ENCODE assay signal across 26 cellular contexts in the genomic region with DNA sequence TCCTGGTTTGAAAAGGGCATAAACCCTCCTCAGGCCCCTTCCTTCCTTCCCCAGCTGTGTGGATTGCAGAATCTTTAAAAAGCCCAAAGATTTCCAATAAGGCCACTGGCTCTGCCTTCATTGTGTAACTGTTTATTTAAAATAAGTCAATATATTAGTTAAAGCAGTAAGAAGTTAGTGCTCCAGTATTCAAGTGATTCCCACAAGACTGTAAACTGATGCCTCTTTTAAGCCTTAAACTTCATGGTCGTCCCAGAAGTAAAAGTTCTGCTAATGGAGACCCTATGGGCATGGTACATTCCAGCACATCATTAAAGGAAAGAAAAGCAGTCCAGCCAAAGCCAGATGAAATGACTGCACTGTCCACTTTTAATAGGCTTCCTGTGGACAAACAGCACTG.
DNase-seq lines count a peak whose midpoint lies in the region; ATAC-seq and TF ChIP-seq lines count a peak whose summit lies in the region.
"Had no signal": no experiment of that assay in that cellular context is flagged by ENCODE, and none has a peak within 500 bp of the region (broad histone marks: within the 10 kb centered on the region; RNA-seq: fewer than 3 reads in every experiment).

No MANE protein-coding gene starts in this region.

- H3K27ac Mint-ChIP-seq in neural progenitor cell (peak overlapping the region; percentile 38), type B pancreatic cell (no peak overlapping the region)
- H3K27ac Mint-ChIP-seq in activated CD4-positive, alpha-beta T cell treated with anti-CD3 and anti-CD28 coated beads, Interleukin-2, amount 10 ng/mL, durations not matched to agents 7 days and 5 days: no peak overlapping the region
- H3K27ac Mint-ChIP-seq: activated CD4-positive, alpha-beta T cell treated with anti-CD3 and anti-CD28 coated beads for 36 hours; activated CD8-positive, alpha-beta T cell treated with anti-CD3 and anti-CD28 coated beads, Interleukin-2, amount 10 ng/mL, durations not matched to agents 7 days and 5 days; activated naive CD4-positive, alpha-beta T cell treated with anti-CD3 and anti-CD28 coated beads for 36 hours; stimulated activated naive CD8-positive, alpha-beta T cell treated with anti-CD3 and anti-CD28 coated beads, Interleukin-15, amount 100 ng/mL, for 72 hours had no signal

- no peak for DNase-seq in ascending aorta (ENCODE audit: low spot score in 2 of 2)
- no peak for DNase-seq in hepatocyte (ENCODE audit: low spot score)
- no peak for DNase-seq in neural progenitor cell (ENCODE audit: low spot score)
- DNase-seq in type B pancreatic cell (ENCODE audit: extremely low spot score, unreplicated experiment): no peak
- no peak for DNase-seq in GM13977 (ENCODE audit: low spot score)
- DNase-seq in activated CD4-positive, alpha-beta T cell treated with anti-CD3 and anti-CD28 coated beads, Interleukin-2, amount 10 ng/mL, durations not matched to agents 7 days and 5 days: no peak
- no peak for DNase-seq in psoas muscle
- DNase-seq: activated CD4-positive, alpha-beta T cell treated with anti-CD3 and anti-CD28 coated beads for 36 hours; activated CD8-positive, alpha-beta T cell treated with anti-CD3 and anti-CD28 coated beads, Interleukin-2, amount 10 ng/mL, durations not matched to agents 7 days and 5 days; activated naive CD4-positive, alpha-beta T cell treated with anti-CD3 and anti-CD28 coated beads for 36 hours; C1 segment of cervical spinal cord; effector CD4-positive, alpha-beta T cell; HCEC 1CT; NCI-H1694; NCI-H446 treated with DMSO at 0.1 percent for 48 hours; pancreas; right lobe of liver; spleen; stimulated activated CD4-positive, alpha-beta T cell treated with anti-CD3 and anti-CD28 coated beads, Interleukin-2, amount 100 ng/mL, for 24 hours; stimulated activated CD8-positive, alpha-beta memory T cell treated with anti-CD3 and anti-CD28 coated beads, Interleukin-4, amount 100 ng/mL, for 48 hours; stimulated activated naive CD8-positive, alpha-beta T cell treated with anti-CD3 and anti-CD28 coated beads, Interleukin-15, amount 100 ng/mL, for 72 hours; T-helper 9 cell had no signal

- H3K27me3 Mint-ChIP-seq in neural progenitor cell (ENCODE audit: insufficient read depth, low read depth): peaks cover 3% of the 10 kb centered on the region
- peaks cover 67% of the 10 kb centered on the region for H3K27me3 Mint-ChIP-seq in type B pancreatic cell
- H3K27me3 Mint-ChIP-seq in activated CD4-positive, alpha-beta T cell treated with anti-CD3 and anti-CD28 coated beads, Interleukin-2, amount 10 ng/mL, durations not matched to agents 7 days and 5 days: peaks cover 62% of the 10 kb centered on the region

- H3K9me2 ChIP-seq in hepatocyte (replicated peaks; ENCODE audit: insufficient read depth): no peaks in the 10 kb centered on the region

- H3F3A ChIP-seq in neural progenitor cell (ENCODE audit: low read depth): peaks cover 30% of the 10 kb centered on the region

- no peak overlapping the region for H3K9ac ChIP-seq in neural progenitor cell

- H3K4me3 ChIP-seq in ascending aorta: no peak overlapping the region
- no peak overlapping the region for H3K4me3 ChIP-seq in hepatocyte
- no peak overlapping the region for H3K4me3 ChIP-seq in neural progenitor cell
- H3K4me3 ChIP-seq in psoas muscle: no peak overlapping the region
- H3K4me3 ChIP-seq: lung, pancreas, right lobe of liver, spleen, tibial nerve had no signal

- WGBS in hepatocyte (ENCODE audit: low lambda C conversion rate, missing lambda C conversion rate): 30% methylated on average over 1 of the region's 1 CpG
- WGBS in psoas muscle, 3 donors: 18 to 32% (median 29%) methylated on average over 1 of the region's 1 CpG

- no peak overlapping the region for H3K4me3 Mint-ChIP-seq in neural progenitor cell
- peak overlapping the region; percentile 53 for H3K4me3 Mint-ChIP-seq in type B pancreatic cell
- H3K4me3 Mint-ChIP-seq in activated CD4-positive, alpha-beta T cell treated with anti-CD3 and anti-CD28 coated beads, Interleukin-2, amount 10 ng/mL, durations not matched to agents 7 days and 5 days: no peak overlapping the region
- H3K4me3 Mint-ChIP-seq: activated CD4-positive, alpha-beta T cell treated with anti-CD3 and anti-CD28 coated beads for 36 hours; activated CD8-positive, alpha-beta T cell treated with anti-CD3 and anti-CD28 coated beads, Interleukin-2, amount 10 ng/mL, durations not matched to agents 7 days and 5 days; activated naive CD4-positive, alpha-beta T cell treated with anti-CD3 and anti-CD28 coated beads for 36 hours; stimulated activated naive CD8-positive, alpha-beta T cell treated with anti-CD3 and anti-CD28 coated beads, Interleukin-15, amount 100 ng/mL, for 72 hours had no signal

- H3K79me2 ChIP-seq in hepatocyte (no peaks in the 10 kb centered on the region), neural progenitor cell (ENCODE audit: low read depth) (no peaks in the 10 kb centered on the region)

- peaks cover 55% of the 10 kb centered on the region for H3K4me1 Mint-ChIP-seq in neural progenitor cell
- peaks cover 47% of the 10 kb centered on the region for H3K4me1 Mint-ChIP-seq in type B pancreatic cell (ENCODE audit: unreplicated experiment)
- H3K4me1 Mint-ChIP-seq in activated CD4-positive, alpha-beta T cell treated with anti-CD3 and anti-CD28 coated beads, Interleukin-2, amount 10 ng/mL, durations not matched to agents 7 days and 5 days: peaks cover 18% of the 10 kb centered on the region

- H3K36me3 ChIP-seq in ascending aorta: no peaks in the 10 kb centered on the region
- H3K36me3 ChIP-seq in hepatocyte (replicated peaks; ENCODE audit: insufficient read depth, low read depth): no peaks in the 10 kb centered on the region
- no peaks in the 10 kb centered on the region for H3K36me3 ChIP-seq in neural progenitor cell
- H3K36me3 ChIP-seq in psoas muscle (ENCODE audit: insufficient read depth in 1 of 2, low read depth in 1 of 2): no peaks in the 10 kb centered on the region
- H3K36me3 ChIP-seq: pancreas, right lobe of liver, spleen, tibial nerve had no signal

- no peak overlapping the region for H2AFZ ChIP-seq in hepatocyte
- H2AFZ ChIP-seq in neural progenitor cell (replicated peaks): no peak overlapping the region

- no peak for TF ChIP-seq CTCF in ascending aorta (IDR thresholded peaks at IDR 0.05)
- no peak for TF ChIP-seq CTCF in hepatocyte (IDR thresholded peaks at IDR 0.05; ENCODE audit: poor library complexity)
- no peak for TF ChIP-seq CTCF in neural progenitor cell (IDR thresholded peaks at IDR 0.05)
- TF ChIP-seq CTCF in type B pancreatic cell (conservative IDR thresholded peaks at IDR 0.05): no peak
- TF ChIP-seq CTCF in GM13977 (IDR thresholded peaks at IDR 0.05; ENCODE audit: extremely low read depth, insufficient read depth, missing control alignments): no peak
- TF ChIP-seq CTCF in psoas muscle (IDR thresholded peaks at IDR 0.05): no peak

- CTCF ChIA-PET in activated CD4-positive, alpha-beta T cell treated with anti-CD3 and anti-CD28 coated beads, Interleukin-2, amount 10 ng/mL, durations not matched to agents 7 days and 5 days (lab: Charles Lee): no interaction called here

- in situ Hi-C loops in GM13977 (cut with MboI; ENCODE audit: low pct_unique_long_range_greater_than_20kb, low sequenced_read_pairs, unreplicated experiment): no loop called here

- H4K20me1 ChIP-seq in hepatocyte (ENCODE audit: insufficient read depth, poor library complexity, severe bottlenecking): no peaks in the 10 kb centered on the region
- peaks cover 4% of the 10 kb centered on the region for H4K20me1 ChIP-seq in neural progenitor cell (ENCODE audit: low read depth)

- peaks cover 0 to 7% of the 10 kb centered on the region in 2 donors for H3K4me1 ChIP-seq in ascending aorta
- H3K4me1 ChIP-seq in hepatocyte (ENCODE audit: insufficient read depth): peaks cover 28% of the 10 kb centered on the region
- peaks cover 33% of the 10 kb centered on the region for H3K4me1 ChIP-seq in neural progenitor cell
- H3K4me1 ChIP-seq in psoas muscle: peaks cover 6% of the 10 kb centered on the region

- H3K27ac ChIP-seq in ascending aorta (peak overlapping the region; percentile 26 to 72), hepatocyte (peak overlapping the region; percentile 9), neural progenitor cell (no peak overlapping the region), psoas muscle (no peak overlapping the region)
- H3K27ac ChIP-seq: epithelial cell of prostate, right lobe of liver, spleen, VCaP had no signal

- intact Hi-C loops in ascending aorta (cut with DNase I) (no loop called here), psoas muscle (cut with DNase I) (no loop called here)

- H3K4me2 ChIP-seq in hepatocyte: peak overlapping the region; percentile 92
- H3K4me2 ChIP-seq in neural progenitor cell: peak overlapping the region; percentile 85

- ATAC-seq in psoas muscle: no peak
- ATAC-seq: activated CD4-positive, alpha-beta T cell treated with anti-CD3 and anti-CD28 coated beads for 36 hours; activated CD8-positive, alpha-beta T cell treated with anti-CD3 and anti-CD28 coated beads, Interleukin-2, amount 10 ng/mL, durations not matched to agents 7 days and 5 days; pancreas; right lobe of liver; stimulated activated naive CD8-positive, alpha-beta T cell treated with anti-CD3 and anti-CD28 coated beads, Interleukin-15, amount 100 ng/mL, for 72 hours had no signal

- POLR2A ChIA-PET in activated CD4-positive, alpha-beta T cell treated with anti-CD3 and anti-CD28 coated beads, Interleukin-2, amount 10 ng/mL, durations not matched to agents 7 days and 5 days (lab: Charles Lee): interaction anchor here (0.7 kb wide), 1 partner anchor 28 kb away, joined by 3 read pairs; no protein-coding TSS in a partner anchor

- H3K9me3 Mint-ChIP-seq in neural progenitor cell: no peaks in the 10 kb centered on the region
- H3K9me3 Mint-ChIP-seq in type B pancreatic cell: no peaks in the 10 kb centered on the region
- no peaks in the 10 kb centered on the region for H3K9me3 Mint-ChIP-seq in activated CD4-positive, alpha-beta T cell treated with anti-CD3 and anti-CD28 coated beads, Interleukin-2, amount 10 ng/mL, durations not matched to agents 7 days and 5 days
- H3K9me3 Mint-ChIP-seq: activated naive CD4-positive, alpha-beta T cell treated with anti-CD3 and anti-CD28 coated beads for 36 hours; stimulated activated naive CD8-positive, alpha-beta T cell treated with anti-CD3 and anti-CD28 coated beads, Interleukin-15, amount 100 ng/mL, for 72 hours had no signal

- H3K27me3 ChIP-seq in ascending aorta: no peaks in the 10 kb centered on the region
- H3K27me3 ChIP-seq in hepatocyte: peaks cover 15% of the 10 kb centered on the region
- H3K27me3 ChIP-seq in neural progenitor cell: peaks cover 27% of the 10 kb centered on the region
- peaks cover 12 to 38% (median 12%) of the 10 kb centered on the region in 3 donors for H3K27me3 ChIP-seq in psoas muscle (ENCODE audit: insufficient read depth in 3 of 3, low read length in 2 of 3)
- H3K27me3 ChIP-seq: pancreas had no signal

- no peaks in the 10 kb centered on the region for H3K36me3 Mint-ChIP-seq in neural progenitor cell
- H3K36me3 Mint-ChIP-seq in type B pancreatic cell: no peaks in the 10 kb centered on the region
- H3K36me3 Mint-ChIP-seq in activated CD4-positive, alpha-beta T cell treated with anti-CD3 and anti-CD28 coated beads, Interleukin-2, amount 10 ng/mL, durations not matched to agents 7 days and 5 days (ENCODE audit: low read depth): no peaks in the 10 kb centered on the region

- H3K9me3 ChIP-seq in ascending aorta: no peaks in the 10 kb centered on the region
- H3K9me3 ChIP-seq in hepatocyte (ENCODE audit: low read depth): no peaks in the 10 kb centered on the region
- H3K9me3 ChIP-seq in neural progenitor cell (ENCODE audit: low read depth): no peaks in the 10 kb centered on the region
- no peaks in the 10 kb centered on the region for H3K9me3 ChIP-seq in psoas muscle
- H3K9me3 ChIP-seq: pancreas, right lobe of liver, spleen, tibial nerve had no signal

Comparison
In these comparisons a context has a peak if more than half of its experiments do, and no peak if none do; other contexts are left out.
1. H3K27ac ChIP-seq: peak in ascending aorta (2 of 2) and hepatocyte (single experiment); none in neural progenitor cell (single experiment) and psoas muscle (single experiment).